9 cellular contexts compared by ENCODE assay signal in the genomic region with DNA sequence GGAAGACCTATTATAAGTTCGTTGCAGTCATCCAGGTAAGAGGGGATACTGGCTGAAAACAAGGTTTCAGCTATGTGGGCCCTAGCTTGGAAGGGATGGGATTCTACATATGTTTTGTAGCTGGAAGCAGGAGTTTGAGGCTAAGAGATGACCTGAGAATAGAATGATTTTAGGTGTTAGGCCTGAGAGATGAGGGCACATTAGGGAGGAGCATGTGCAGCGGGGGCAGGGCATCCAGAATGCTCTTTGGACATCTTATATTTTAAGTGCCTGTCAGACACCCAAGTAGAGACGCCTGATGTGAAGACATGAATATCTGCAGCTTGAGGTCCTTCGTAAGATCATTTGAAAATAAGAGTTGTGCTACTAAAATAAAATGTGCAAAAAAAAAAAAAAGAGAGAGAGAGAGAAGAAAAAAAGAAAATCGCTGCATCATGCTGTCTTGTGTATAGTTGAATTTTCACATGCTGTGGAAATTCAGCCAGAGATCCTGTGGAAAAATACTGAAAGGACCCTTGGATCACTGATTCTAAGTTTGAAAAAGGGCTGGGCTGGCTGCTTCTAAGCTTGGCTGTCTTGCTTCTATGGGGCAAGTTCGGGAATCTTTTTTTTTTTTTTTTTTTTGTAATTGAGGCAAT.
DNase-seq lines count a peak whose midpoint lies in the region; ATAC-seq and TF ChIP-seq lines count a peak whose summit lies in the region.
"Had no signal": no experiment of that assay in that cellular context is flagged by ENCODE, and none has a peak within 500 bp of the region (broad histone marks: within the 10 kb centered on the region; RNA-seq: fewer than 3 reads in every experiment).

No MANE protein-coding gene starts in this region.

- H3K4me3 ChIP-seq in BLaER1 (no peak overlapping the region), adipocyte (ENCODE audit: low read length) (no peak overlapping the region), coronary artery (no peak overlapping the region), psoas muscle (no peak overlapping the region)
- peak overlapping the region; percentile 59 for H3K4me3 ChIP-seq in Jurkat, Clone E6-1 (ENCODE audit: low read length)

- peaks cover 48% of the 10 kb centered on the region for H3K4me1 Mint-ChIP-seq in mesothelial cell of epicardium

- 82 to 88% (median 87%) methylated on average over 6 of the region's 6 CpGs for WGBS in psoas muscle, 3 donors

- no peaks in the 10 kb centered on the region for H3K36me3 Mint-ChIP-seq in mesothelial cell of epicardium

- H3K27me3 Mint-ChIP-seq in mesothelial cell of epicardium (ENCODE audit: low read depth): no peaks in the 10 kb centered on the region

- DNase-seq in Jurkat, Clone E6-1 (ENCODE audit: low read depth, low spot score): no peak
- DNase-seq in adipocyte (ENCODE audit: low read depth) (peak; percentile 16), mesothelial cell of epicardium (ENCODE audit: low spot score in 2 of 2, unreplicated experiment in 2 of 2) (no peak), coronary artery (ENCODE audit: low spot score) (no peak), psoas muscle (no peak), GM19240 (ENCODE audit: insufficient read length, low spot score) (no peak), amniotic stem cell (lab: John Stamatoyannopoulos, UW) (no peak)
- DNase-seq: kidney had no signal

- peak overlapping the region; percentile 70 for H3K4me2 ChIP-seq in BLaER1

- H3K4me3 Mint-ChIP-seq in mesothelial cell of epicardium: no peak overlapping the region

- peaks cover 3% of the 10 kb centered on the region; the same call in 1 of the 2 replicates for H3K9me3 ChIP-seq in BLaER1
- H3K9me3 ChIP-seq in adipocyte (ENCODE audit: control insufficient read depth, low read length): no peaks in the 10 kb centered on the region
- H3K9me3 ChIP-seq in psoas muscle: no peaks in the 10 kb centered on the region

- TF ChIP-seq CTCF in mesothelial cell of epicardium (IDR thresholded peaks at IDR 0.05; ENCODE audit: unreplicated experiment) (no peak), coronary artery (IDR thresholded peaks at IDR 0.05) (no peak), psoas muscle (IDR thresholded peaks at IDR 0.05) (no peak)

- H4K20me1 ChIP-seq in BLaER1: no peaks in the 10 kb centered on the region

- H3K27me3 ChIP-seq in BLaER1: no peaks in the 10 kb centered on the region
- no peaks in the 10 kb centered on the region for H3K27me3 ChIP-seq in adipocyte (replicated peaks; ENCODE audit: control insufficient read depth, insufficient read depth, low read length)
- no peaks in the 10 kb centered on the region for H3K27me3 ChIP-seq in psoas muscle (ENCODE audit: insufficient read depth in 3 of 3, low read length in 2 of 3)

- H3K9me3 Mint-ChIP-seq in mesothelial cell of epicardium: no peaks in the 10 kb centered on the region

- H3K27ac ChIP-seq in BLaER1: peak overlapping the region; percentile 57; the same call in 1 of the 2 replicates
- H3K27ac ChIP-seq in coronary artery: no peak overlapping the region
- no peak overlapping the region for H3K27ac ChIP-seq in psoas muscle

- intact Hi-C loops in psoas muscle (cut with DNase I): no loop called here

- H3K9ac ChIP-seq in BLaER1: no peak overlapping the region
- H3K9ac ChIP-seq in adipocyte (ENCODE audit: low read length): no peak overlapping the region

- H3K4me1 ChIP-seq in BLaER1 (peaks cover 100% of the 10 kb centered on the region), adipocyte (ENCODE audit: control insufficient read depth, insufficient read depth, low read length) (peaks cover 26% of the 10 kb centered on the region), psoas muscle (no peaks in the 10 kb centered on the region)

- peak overlapping the region; percentile 81 for H3K27ac Mint-ChIP-seq in mesothelial cell of epicardium

- H3K36me3 ChIP-seq in BLaER1 (no peaks in the 10 kb centered on the region), adipocyte (ENCODE audit: control insufficient read depth, insufficient read depth, low read length, severe bottlenecking) (no peaks in the 10 kb centered on the region), psoas muscle (ENCODE audit: insufficient read depth in 1 of 2, low read depth in 1 of 2) (no peaks in the 10 kb centered on the region)

- ATAC-seq in psoas muscle: no peak
